4 cellular contexts compared by ENCODE assay signal in the genomic region with DNA sequence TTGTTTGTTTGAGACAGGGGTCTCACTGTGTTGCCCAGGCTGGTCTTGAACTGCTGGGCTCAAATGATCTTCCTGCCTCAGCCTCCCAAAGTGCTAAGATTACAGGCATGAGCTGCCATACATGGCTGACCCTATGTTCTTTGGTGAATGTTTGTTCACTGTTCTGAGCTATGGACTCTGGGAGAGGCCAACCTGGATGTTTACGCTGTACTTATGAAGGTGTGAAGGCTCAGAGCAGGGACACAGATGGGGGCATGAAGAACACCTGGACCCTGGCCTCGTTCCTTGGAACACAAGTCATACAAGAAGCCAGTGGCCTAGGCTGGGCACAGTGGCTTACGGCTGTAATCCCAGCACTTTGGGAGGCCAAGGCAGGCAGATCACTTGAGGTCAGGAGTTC.
TF ChIP-seq lines count a peak whose summit lies in the region.

No MANE protein-coding gene starts in this region.

TF ChIP-seq in HepG2, 621 proteins besides CTCF, POLR2A, EP300 and RAD21 (continues in another document):
- TF ChIP-seq RFXAP (CRISPR knock-in tag; IDR thresholded peaks at IDR 0.05; ENCODE audit: borderline replicate concordance) (0 out of 2 replicates have a peak, but pooled peaks have one; percentile 22), ADNP (CRISPR knock-in tag; IDR thresholded peaks at IDR 0.05) (0 out of 2 replicates have a peak, but pooled peaks have one; percentile 14), MTA1 (CRISPR knock-in tag; IDR thresholded peaks at IDR 0.05; ENCODE audit: borderline replicate concordance) (0 out of 2 replicates have a peak, but pooled peaks have one; percentile 26), FOXA1 (IDR thresholded peaks at IDR 0.05) (no peak), FOXA1 (CRISPR knock-in tag; IDR thresholded peaks at IDR 0.05) (peak; percentile 69), DPF2 (CRISPR knock-in tag; IDR thresholded peaks at IDR 0.05; ENCODE audit: borderline replicate concordance, low read depth) (peak; percentile 73), ZMYM4 (CRISPR knock-in tag; IDR thresholded peaks at IDR 0.05) (peak; percentile 70), TBX3 (IDR thresholded peaks at IDR 0.05; ENCODE audit: borderline replicate concordance) (peak; percentile 86), PITX1 (CRISPR knock-in tag; IDR thresholded peaks at IDR 0.05) (peak; percentile 97), ZNF644 (CRISPR knock-in tag; IDR thresholded peaks at IDR 0.05; ENCODE audit: low read depth) (peak; percentile 70)
- TF ChIP-seq, protein P1, sequence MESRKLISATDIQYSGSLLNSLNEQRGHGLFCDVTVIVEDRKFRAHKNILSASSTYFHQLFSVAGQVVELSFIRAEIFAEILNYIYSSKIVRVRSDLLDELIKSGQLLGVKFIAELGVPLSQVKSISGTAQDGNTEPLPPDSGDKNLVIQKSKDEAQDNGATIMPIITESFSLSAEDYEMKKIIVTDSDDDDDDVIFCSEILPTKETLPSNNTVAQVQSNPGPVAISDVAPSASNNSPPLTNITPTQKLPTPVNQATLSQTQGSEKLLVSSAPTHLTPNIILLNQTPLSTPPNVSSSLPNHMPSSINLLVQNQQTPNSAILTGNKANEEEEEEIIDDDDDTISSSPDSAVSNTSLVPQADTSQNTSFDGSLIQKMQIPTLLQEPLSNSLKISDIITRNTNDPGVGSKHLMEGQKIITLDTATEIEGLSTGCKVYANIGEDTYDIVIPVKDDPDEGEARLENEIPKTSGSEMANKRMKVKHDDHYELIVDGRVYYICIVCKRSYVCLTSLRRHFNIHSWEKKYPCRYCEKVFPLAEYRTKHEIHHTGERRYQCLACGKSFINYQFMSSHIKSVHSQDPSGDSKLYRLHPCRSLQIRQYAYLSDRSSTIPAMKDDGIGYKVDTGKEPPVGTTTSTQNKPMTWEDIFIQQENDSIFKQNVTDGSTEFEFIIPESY (CRISPR knock-in tag; IDR thresholded peaks at IDR 0.05) = no peak

TF ChIP-seq in HEK293, 187 proteins besides CTCF, POLR2A, EP300 and RAD21:
- TF ChIP-seq ZNF121 (tag by site-specific recombination; IDR thresholded peaks at IDR 0.05) (peak; percentile 39; the same call in 1 of the 2 replicates), GLI4 (tag by site-specific recombination; IDR thresholded peaks at IDR 0.05) (no peak)

TF ChIP-seq in WTC11, 78 proteins besides CTCF, POLR2A, EP300 and RAD21:
- TF ChIP-seq ZNF671 (CRISPR knock-in tag; IDR thresholded peaks at IDR 0.05) = no peak
- TF ChIP-seq TP53 (CRISPR knock-in tag; IDR thresholded peaks at IDR 0.05) = no peak
- TF ChIP-seq NFE2L1 (CRISPR knock-in tag; IDR thresholded peaks at IDR 0.05) = no peak
- TF ChIP-seq ZNF121 (CRISPR knock-in tag; IDR thresholded peaks at IDR 0.05) = peak; percentile 34; the same call in 1 of the 2 replicates
TF ChIP-seq in WTC11: peak in this region for 1.

TF ChIP-seq in H1, 55 proteins besides CTCF, POLR2A, EP300 and RAD21:
- TF ChIP-seq BACH1 (IDR thresholded peaks at IDR 0.05; ENCODE audit: low read length) (no peak), JUND (IDR thresholded peaks at IDR 0.05; ENCODE audit: low read length) (no peak), POU5F1 (IDR thresholded peaks at IDR 0.05; ENCODE audit: low read depth, low read length) (no peak), GABPA (IDR thresholded peaks at IDR 0.05; ENCODE audit: borderline replicate concordance, insufficient read depth, low read length) (no peak)
